In genomic region chr4:5365071-5366008, GRCh38 we compare ENCODE assay signal across 11 cellular contexts.
A peak's percentile ranks its signal among the peaks of the same experiment; 100 is the strongest.
DNase-seq lines count a peak whose midpoint lies in the region; ATAC-seq, FAIRE-seq and TF ChIP-seq lines count a peak whose summit lies in the region.
"Had no signal": no experiment of that assay in that cellular context is flagged by ENCODE, and none has a peak within 500 bp of the region (broad histone marks: within the 10 kb centered on the region; RNA-seq: fewer than 3 reads in every experiment).

No MANE protein-coding gene starts in this region.

- no peaks in the 10 kb centered on the region for H4K20me1 ChIP-seq in HepG2 (ENCODE audit: insufficient read depth, low read length)

- ATAC-seq in HepG2 (no peak), right lobe of liver (no peak), GM19351 (IDR thresholded peaks at IDR 0.05; ENCODE audit: unreplicated experiment) (no peak)
- ATAC-seq: stimulated activated memory B cell treated with anti-CD40 and anti-IgM and Interleukin-4, amounts not matched to agents 10 μg/mL and 1 μg/mL and 100 μg/mL, for 72 hours had no signal

- H3K9ac ChIP-seq in HepG2 (ENCODE audit: insufficient read depth, low read depth, low read length), result no peak overlapping the region
- H3K9ac ChIP-seq: BLaER1 treated with 17β-estradiol and CSF1 and Interleukin-3, amounts not matched to agents 10 nM and 100 nM had no signal

- H3K9me3 ChIP-seq in HepG2 (ENCODE audit: low read length) (no peaks in the 10 kb centered on the region), right lobe of liver (no peaks in the 10 kb centered on the region)
- H3K9me3 ChIP-seq: BLaER1 treated with 17β-estradiol and CSF1 and Interleukin-3, amounts not matched to agents 10 nM and 100 nM had no signal

- H3K36me3 ChIP-seq in HepG2 (replicated peaks in 1 of 2; ENCODE audit: control insufficient read depth in 1 of 2, insufficient read depth in 2 of 2, low read length in 2 of 2), result no peaks in the 10 kb centered on the region
- no peaks in the 10 kb centered on the region for H3K36me3 ChIP-seq in right lobe of liver
- H3K36me3 ChIP-seq: BLaER1 treated with 17β-estradiol and CSF1 and Interleukin-3, amounts not matched to agents 10 nM and 100 nM had no signal

- H3K4me2 ChIP-seq in HepG2 (ENCODE audit: low read depth, low read length), result no peak overlapping the region
- H3K4me2 ChIP-seq: BLaER1 treated with 17β-estradiol and CSF1 and Interleukin-3, amounts not matched to agents 10 nM and 100 nM had no signal

- TF ChIP-seq POLR2A in HepG2 (IDR thresholded peaks at IDR 0.05; ENCODE audit: insufficient read depth in 1 of 2, low read depth in 2 of 2, low read length in 2 of 2), result no peak
- TF ChIP-seq POLR2A in right lobe of liver (IDR thresholded peaks at IDR 0.05), result no peak

- H3K4me3 ChIP-seq in HepG2 (replicated peaks in 1 of 3; ENCODE audit: insufficient read depth in 1 of 3, low read depth in 2 of 3, low read length in 3 of 3) (no peak overlapping the region), right lobe of liver (no peak overlapping the region)
- H3K4me3 ChIP-seq: BLaER1 treated with 17β-estradiol and CSF1 and Interleukin-3, amounts not matched to agents 10 nM and 100 nM had no signal

- no peaks in the 10 kb centered on the region for H3K79me2 ChIP-seq in HepG2 (ENCODE audit: insufficient read depth, low read length)

- no peak for TF ChIP-seq CTCF in HepG2 (CRISPR knock-in tag; IDR thresholded peaks at IDR 0.05)
- TF ChIP-seq CTCF in right lobe of liver (IDR thresholded peaks at IDR 0.05), result no peak

- in situ Hi-C loops in HepG2 (cut with HindIII; ENCODE audit: extremely low pct_ligation_motif_present, low pct_unique_long_range_greater_than_20kb), result no loop called here
- in situ Hi-C loops in SK-MEL-5 (cut with HindIII; ENCODE audit: low pct_unique_long_range_greater_than_20kb, low sequenced_read_pairs), result no loop called here

- POLR2A ChIA-PET in HepG2 (lab: Yijun Ruan, JAX), result no interaction called here

- intact Hi-C loops in HepG2 (cut with micrococcal nuclease; ENCODE audit: unreplicated experiment) (no loop called here), right lobe of liver (cut with DNase I) (no loop called here)

- H2AFZ ChIP-seq in HepG2 (ENCODE audit: low read length), result no peak overlapping the region

- H3K4me1 ChIP-seq in HepG2 (ENCODE audit: insufficient read depth, low read length) (no peaks in the 10 kb centered on the region), right lobe of liver (no peaks in the 10 kb centered on the region)
- H3K4me1 ChIP-seq: BLaER1 treated with 17β-estradiol and CSF1 and Interleukin-3, amounts not matched to agents 10 nM and 100 nM had no signal

- peak; percentile 27 for DNase-seq in HepG2 (ENCODE audit: low spot score)
- no peak for DNase-seq in right lobe of liver
- peak; percentile 4 for DNase-seq in SK-MEL-5 (ENCODE audit: low read depth, low spot score)
- peak; percentile 61 for DNase-seq in glomerular visceral epithelial cell (ENCODE audit: extremely low spot score)
- no peak for DNase-seq in GM19240 (ENCODE audit: insufficient read length, low spot score)
- no peak for DNase-seq in activated CD4-positive, alpha-beta T cell treated with anti-CD3 and anti-CD28 coated beads, Interleukin-2, amount 50 U/mL, for 1 hour
- DNase-seq in stimulated activated naive CD4-positive, alpha-beta T cell treated with Interleukin-2 at 50 U/mL for 16 hours (lab: John Stamatoyannopoulos, UW), result no peak

- H3K27ac ChIP-seq in HepG2 (ENCODE audit: extremely low read length, insufficient read depth, low read length), result no peak overlapping the region
- no peak overlapping the region for H3K27ac ChIP-seq in right lobe of liver
- H3K27ac ChIP-seq: BLaER1 treated with 17β-estradiol and CSF1 and Interleukin-3, amounts not matched to agents 10 nM and 100 nM had no signal

- H3K27me3 ChIP-seq in HepG2 (ENCODE audit: control insufficient read depth in 1 of 2, insufficient read depth in 2 of 2, low read length in 2 of 2) (no peaks in the 10 kb centered on the region), right lobe of liver (no peaks in the 10 kb centered on the region)
- H3K27me3 ChIP-seq: BLaER1 treated with 17β-estradiol and CSF1 and Interleukin-3, amounts not matched to agents 10 nM and 100 nM had no signal

- TF ChIP-seq EP300 in HepG2 (IDR thresholded peaks at IDR 0.05; ENCODE audit: low read depth in 2 of 2, low read length in 2 of 2) (no peak), HepG2 (CRISPR knock-in tag; IDR thresholded peaks at IDR 0.05; ENCODE audit: borderline replicate concordance) (no peak)

- FAIRE-seq in HepG2 (lab: Jason Lieb, UNC), result no peak
- FAIRE-seq: frontal cortex had no signal

- CTCF ChIA-PET in HepG2 (lab: Yijun Ruan, JAX; ENCODE audit: low intra/inter-chr PET ratio, low total read pairs), result no interaction called here

- TF ChIP-seq RAD21 in HepG2 (CRISPR knock-in tag; IDR thresholded peaks at IDR 0.05), result no peak

- BruUV-seq in HepG2 (replicated peaks; lab: Mats Ljungman, UMichigan), result no TSS peak

- WGBS in HepG2 (ENCODE audit: low lambda C conversion rate), result under 1% methylated on average over 12 of the region's 12 CpGs
- WGBS in right lobe of liver (ENCODE audit: insufficient coverage, low coverage, low lambda C conversion rate, missing lambda C conversion rate), result 48% methylated on average over 11 of the region's 12 CpGs

TF ChIP-seq in HepG2, 621 proteins besides CTCF, POLR2A, EP300 and RAD21:
- TF ChIP-seq ZNF616 (CRISPR knock-in tag; IDR thresholded peaks at IDR 0.05; ENCODE audit: low read depth) (no peak), ZNF674 (CRISPR knock-in tag; IDR thresholded peaks at IDR 0.05; ENCODE audit: low read depth) (no peak), FOSL2 (CRISPR knock-in tag; IDR thresholded peaks at IDR 0.05) (peak; percentile 43; the same call in 1 of the 2 replicates), ZNF430 (CRISPR knock-in tag; IDR thresholded peaks at IDR 0.05) (no peak), GATA4 (IDR thresholded peaks at IDR 0.05; ENCODE audit: borderline replicate concordance, low read depth) (no peak), IKZF4 (CRISPR knock-in tag; IDR thresholded peaks at IDR 0.05; ENCODE audit: borderline replicate concordance, low read depth, not compliant biosample characterization) (no peak), ZNF44 (CRISPR knock-in tag; IDR thresholded peaks at IDR 0.05) (no peak), TRAFD1 (CRISPR knock-in tag; IDR thresholded peaks at IDR 0.05; ENCODE audit: borderline replicate concordance) (no peak), EED (CRISPR knock-in tag; IDR thresholded peaks at IDR 0.05) (no peak), LRRFIP1 (CRISPR knock-in tag; conservative IDR thresholded peaks at IDR 0.05) (no peak), PTBP1 (IDR thresholded peaks at IDR 0.05; ENCODE audit: low read depth, low read length, poor library complexity, severe bottlenecking) (no peak), PCBP2 (optimal IDR thresholded peaks at IDR 0.05; ENCODE audit: low read depth, low read length, poor library complexity, severe bottlenecking) (no peak), NFE2L2 (IDR thresholded peaks at IDR 0.05; ENCODE audit: low read length) (peak; percentile 30; the same call in 1 of the 2 replicates), BHLHE40 (IDR thresholded peaks at IDR 0.05; ENCODE audit: low read length) (peak; percentile 60), GFI1 (CRISPR knock-in tag; IDR thresholded peaks at IDR 0.05; ENCODE audit: borderline replicate concordance) (no peak)

Comparison
In these comparisons a context has a peak if more than half of its experiments do, and no peak if none do; other contexts are left out.
1. DNase-seq: peak in HepG2 (single experiment), SK-MEL-5 (single experiment) and glomerular visceral epithelial cell (single experiment); none in right lobe of liver (0 of 3), GM19240 (single experiment), activated CD4-positive, alpha-beta T cell treated with anti-CD3 and anti-CD28 coated beads, Interleukin-2, amount 50 U/mL, for 1 hour (single experiment) and stimulated activated naive CD4-positive, alpha-beta T cell treated with Interleukin-2 at 50 U/mL for 16 hours (single experiment).